ENCODE assay signal across 16 cellular contexts in genomic region chr4:125368161-125368560, GRCh38. TPM values are rescaled to one million over a fixed set of nuclear protein-coding genes. Genes with fewer than 3 reads are reported as not detected.
DNase-seq lines count a peak whose midpoint lies in the region; ATAC-seq lines count a peak whose summit lies in the region.
"Had no signal": no experiment of that assay in that cellular context is flagged by ENCODE, and none has a peak within 500 bp of the region (broad histone marks: within the 10 kb centered on the region; RNA-seq: fewer than 3 reads in every experiment).

No MANE protein-coding gene starts in this region.

- no peak for ATAC-seq in HG03442 (IDR thresholded peaks at IDR 0.05; ENCODE audit: unreplicated experiment)
- no peak for ATAC-seq in stimulated activated naive CD8-positive, alpha-beta T cell treated with anti-CD3 and anti-CD28 coated beads, Interleukin-15, Interleukin-2, amounts not matched to agents 100 U/mL and 50 U/mL, for 24 hours
- ATAC-seq in GM21526 (IDR thresholded peaks at IDR 0.05; ENCODE audit: low FRiP score, unreplicated experiment) = no peak
- ATAC-seq: effector memory CD8-positive, alpha-beta T cell; T-cell had no signal

- H3K4me3 ChIP-seq in muscle layer of colon (ENCODE audit: low read depth in 1 of 2, low read length in 2 of 2) = no peak overlapping the region

- CTCF ChIA-PET in activated CD4-positive, alpha-beta T cell treated with anti-CD3 and anti-CD28 coated beads, Interleukin-2, amount 10 ng/mL, durations not matched to agents 7 days and 5 days (lab: Charles Lee) = no interaction called here

- peaks cover 16% of the 10 kb centered on the region for H3K4me1 ChIP-seq in muscle layer of colon (ENCODE audit: insufficient read depth, low read length)

- H3K27me3 ChIP-seq in muscle layer of colon (ENCODE audit: control insufficient read depth in 1 of 2, insufficient read depth in 2 of 2, low read length in 2 of 2) = no peaks in the 10 kb centered on the region
- H3K27me3 ChIP-seq: neutrophil had no signal

- no peak overlapping the region for H3K4me3 Mint-ChIP-seq in activated CD4-positive, alpha-beta T cell treated with anti-CD3 and anti-CD28 coated beads, Interleukin-2, amount 10 ng/mL, durations not matched to agents 7 days and 5 days
- H3K4me3 Mint-ChIP-seq: activated naive CD4-positive, alpha-beta T cell treated with anti-CD3 and anti-CD28 coated beads for 36 hours; CD14-positive monocyte; effector memory CD8-positive, alpha-beta T cell; T-cell had no signal

- no peak overlapping the region for H3K9ac ChIP-seq in muscle layer of colon (ENCODE audit: low read length)

- POLR2A ChIA-PET in activated CD4-positive, alpha-beta T cell treated with anti-CD3 and anti-CD28 coated beads, Interleukin-2, amount 10 ng/mL, durations not matched to agents 7 days and 5 days (lab: Charles Lee) = no interaction called here

- DNase-seq in COLO829 (ENCODE audit: low spot score) = peak; percentile 18
- DNase-seq in RPMI7951 (ENCODE audit: low read depth) = peak; percentile 5
- peak; percentile 41 to 84 for DNase-seq in dermis microvascular lymphatic vessel endothelial cell (ENCODE audit: low read depth in 2 of 2)
- no peak for DNase-seq in stimulated activated naive CD8-positive, alpha-beta T cell treated with anti-CD3 and anti-CD28 coated beads, Interleukin-15, Interleukin-2, amounts not matched to agents 100 U/mL and 50 U/mL, for 24 hours
- DNase-seq in activated CD4-positive, alpha-beta T cell treated with anti-CD3 and anti-CD28 coated beads, Interleukin-2, amount 10 ng/mL, durations not matched to agents 7 days and 5 days = no peak
- DNase-seq: activated CD4-positive, alpha-beta T cell treated with anti-CD3 and anti-CD28 coated beads, Interleukin-2, amount 50 U/mL, for 48 hours; activated naive CD4-positive, alpha-beta T cell treated with anti-CD3 and anti-CD28 coated beads for 36 hours; effector memory CD8-positive, alpha-beta T cell; kidney; stimulated activated CD4-positive, alpha-beta T cell treated with anti-CD3 and anti-CD28 coated beads, Interleukin-2, amount 100 ng/mL, for 48 hours; T-cell had no signal

- H3K27me3 Mint-ChIP-seq in activated CD4-positive, alpha-beta T cell treated with anti-CD3 and anti-CD28 coated beads, Interleukin-2, amount 10 ng/mL, durations not matched to agents 7 days and 5 days = no peaks in the 10 kb centered on the region
- H3K27me3 Mint-ChIP-seq: effector memory CD8-positive, alpha-beta T cell; T-cell had no signal

- H3K27ac ChIP-seq in muscle layer of colon (ENCODE audit: low read depth, low read length) = peak overlapping the region; percentile 28
- H3K27ac ChIP-seq: neutrophil had no signal

- no peak overlapping the region for H3K27ac Mint-ChIP-seq in activated CD4-positive, alpha-beta T cell treated with anti-CD3 and anti-CD28 coated beads, Interleukin-2, amount 10 ng/mL, durations not matched to agents 7 days and 5 days
- H3K27ac Mint-ChIP-seq: activated naive CD4-positive, alpha-beta T cell treated with anti-CD3 and anti-CD28 coated beads for 36 hours; CD14-positive monocyte; effector memory CD8-positive, alpha-beta T cell; T-cell had no signal

- no peaks in the 10 kb centered on the region for H3K9me3 Mint-ChIP-seq in activated CD4-positive, alpha-beta T cell treated with anti-CD3 and anti-CD28 coated beads, Interleukin-2, amount 10 ng/mL, durations not matched to agents 7 days and 5 days

- H3K4me1 Mint-ChIP-seq in activated CD4-positive, alpha-beta T cell treated with anti-CD3 and anti-CD28 coated beads, Interleukin-2, amount 10 ng/mL, durations not matched to agents 7 days and 5 days = no peaks in the 10 kb centered on the region
- H3K4me1 Mint-ChIP-seq: CD14-positive monocyte, T-cell had no signal

- no peaks in the 10 kb centered on the region for H3K36me3 Mint-ChIP-seq in activated CD4-positive, alpha-beta T cell treated with anti-CD3 and anti-CD28 coated beads, Interleukin-2, amount 10 ng/mL, durations not matched to agents 7 days and 5 days (ENCODE audit: low read depth)
- H3K36me3 Mint-ChIP-seq: CD14-positive monocyte, T-cell had no signal

- H3K36me3 ChIP-seq in muscle layer of colon (ENCODE audit: insufficient read depth, low read length) = no peaks in the 10 kb centered on the region
- H3K36me3 ChIP-seq: neutrophil had no signal

- H3K9me3 ChIP-seq in muscle layer of colon (ENCODE audit: low read length) = no peaks in the 10 kb centered on the region
- H3K9me3 ChIP-seq: neutrophil had no signal

RNA-seq across cellular contexts. Expression of gene FAT4, which starts 53.4 kb away (rescaled TPM):
- 0.20 and 0.24 TPM in 2 replicates for total RNA-seq in RPMI7951 (2014; rRNA removed; shearing (Covaris generic))
- total RNA-seq in dermis microvascular lymphatic vessel endothelial cell = 37.1 and 47.4 TPM in 2 replicates
- not detected for total RNA-seq in activated CD4-positive, alpha-beta T cell treated with anti-CD3 and anti-CD28 coated beads, Interleukin-2, amount 10 ng/mL, durations not matched to agents 7 days and 5 days
- total RNA-seq: activated naive CD4-positive, alpha-beta T cell treated with anti-CD3 and anti-CD28 coated beads for 36 hours had no signal

Comparison
In these comparisons a context has a peak if more than half of its experiments do, and no peak if none do; other contexts are left out.
1. DNase-seq: peak in COLO829 (single experiment), RPMI7951 (single experiment) and dermis microvascular lymphatic vessel endothelial cell (2 of 2); none in stimulated activated naive CD8-positive, alpha-beta T cell treated with anti-CD3 and anti-CD28 coated beads, Interleukin-15, Interleukin-2, amounts not matched to agents 100 U/mL and 50 U/mL, for 24 hours (single experiment) and activated CD4-positive, alpha-beta T cell treated with anti-CD3 and anti-CD28 coated beads, Interleukin-2, amount 10 ng/mL, durations not matched to agents 7 days and 5 days (single experiment).
2. RNA of gene FAT4, which starts 53.4 kb away (total RNA-seq): 37.1 to 47.4 TPM in dermis microvascular lymphatic vessel endothelial cell; 0.20 to 0.24 TPM in RPMI7951 and not detected in activated CD4-positive, alpha-beta T cell treated with anti-CD3 and anti-CD28 coated beads, Interleukin-2, amount 10 ng/mL, durations not matched to agents 7 days and 5 days; every median in the first group is over 10 times any median in the second.